In genomic region chrX:155027509-155028066, GRCh38 we compare ENCODE assay signal across 8 cellular contexts. TPM values are rescaled to one million over a fixed set of nuclear protein-coding genes. Genes with fewer than 3 reads are reported as not detected.
DNase-seq lines count a peak whose midpoint lies in the region; ATAC-seq and TF ChIP-seq lines count a peak whose summit lies in the region.

No MANE protein-coding gene starts in this region.

- H3K9ac ChIP-seq in HUES64 (ENCODE audit: low read depth, low read length) (peak overlapping the region; percentile 98), mucosa of rectum (ENCODE audit: low read depth in 1 of 2, low read length in 2 of 2) (peak overlapping the region; percentile 38 to 72)

- H3K36me3 ChIP-seq in HUES64 (ENCODE audit: insufficient read depth, low read length) = no peaks in the 10 kb centered on the region
- no peaks in the 10 kb centered on the region for H3K36me3 ChIP-seq in mucosa of rectum (ENCODE audit: control insufficient read depth in 2 of 2, insufficient read depth in 2 of 2, low read length in 2 of 2)

- DNase-seq in DMS153 (lab: John Stamatoyannopoulos, UW) (peak; percentile 21), SW480 (ENCODE audit: low spot score) (peak; percentile 59), endothelial cell (ENCODE audit: low spot score) (no peak)
- DNase-seq in activated effector memory CD4-positive, alpha-beta T cell treated with Interleukin-2 at 50 U/mL for 16 hours = no peak

- peak overlapping the region; percentile 95 for H3K27ac ChIP-seq in HUES64 (ENCODE audit: low read depth, low read length)
- peak overlapping the region; percentile 88 to 91 for H3K27ac ChIP-seq in mucosa of rectum (ENCODE audit: low read depth in 2 of 2, low read length in 2 of 2)

- H3K4me1 Mint-ChIP-seq in endothelial cell (ENCODE audit: unreplicated experiment) = peaks cover 3% of the 10 kb centered on the region

- ATAC-seq in GM18498 (IDR thresholded peaks at IDR 0.05; ENCODE audit: unreplicated experiment) (no peak), GM21447 (IDR thresholded peaks at IDR 0.05; ENCODE audit: unreplicated experiment) (no peak)

- H3K4me3 Mint-ChIP-seq in endothelial cell (ENCODE audit: unreplicated experiment) = peak overlapping the region; percentile 91

- H3K4me1 ChIP-seq in HUES64 (ENCODE audit: insufficient read depth, low read length) (peaks cover 5% of the 10 kb centered on the region; the same call in 1 of the 2 replicates), mucosa of rectum (ENCODE audit: control insufficient read depth in 2 of 2, insufficient read depth in 2 of 2, low read length in 2 of 2) (peaks cover 0 to 6% of the 10 kb centered on the region in 2 donors)

- peak overlapping the region; percentile 70 for H3K4me3 ChIP-seq in HUES64 (ENCODE audit: low read length)
- H3K4me3 ChIP-seq in mucosa of rectum (ENCODE audit: low read length in 2 of 2) = peak overlapping the region; percentile 69 to 71

- H3K9me3 Mint-ChIP-seq in endothelial cell (ENCODE audit: unreplicated experiment) = no peaks in the 10 kb centered on the region

- H3K27me3 Mint-ChIP-seq in endothelial cell (ENCODE audit: unreplicated experiment) = peaks cover 2% of the 10 kb centered on the region

- H3K27ac Mint-ChIP-seq in endothelial cell (ENCODE audit: unreplicated experiment) = peak overlapping the region; percentile 86

- 8% methylated on average over 8 of the region's 14 CpGs for WGBS in HUES64

- H3K9me3 ChIP-seq in HUES64 (ENCODE audit: insufficient read depth, low read depth, low read length) (no peaks in the 10 kb centered on the region), mucosa of rectum (ENCODE audit: control insufficient read depth in 2 of 2, low read length in 2 of 2) (no peaks in the 10 kb centered on the region)

- TF ChIP-seq CTCF in endothelial cell (IDR thresholded peaks at IDR 0.05; ENCODE audit: unreplicated experiment) = no peak

- H3K27me3 ChIP-seq in HUES64 (ENCODE audit: insufficient read depth, low read length) (no peaks in the 10 kb centered on the region), mucosa of rectum (ENCODE audit: control insufficient read depth in 2 of 2, insufficient read depth in 2 of 2, low read length in 2 of 2) (no peaks in the 10 kb centered on the region)

- no peaks in the 10 kb centered on the region for H3K36me3 Mint-ChIP-seq in endothelial cell (ENCODE audit: low read depth, unreplicated experiment)

RNA-seq across cellular contexts. Expression of gene FUNDC2, which starts 0.9 kb away (rescaled TPM):
- polyA plus RNA-seq in HUES64 (2013, experiment 1 of 2) = 58.2 TPM
- polyA plus RNA-seq in HUES64 (2013, experiment 2 of 2) = 68.7 TPM
- total RNA-seq in endothelial cell (ENCODE audit: unreplicated experiment) = 54.5 TPM

RNA-seq across cellular contexts. Expression of gene F8, which starts 5.1 kb away (rescaled TPM):
- polyA plus RNA-seq in HUES64 (2013, experiment 1 of 2) = 1.0 TPM
- polyA plus RNA-seq in HUES64 (2013, experiment 2 of 2) = 1.4 TPM
- total RNA-seq in endothelial cell (ENCODE audit: unreplicated experiment) = 4.5 TPM

RNA-seq across cellular contexts. Expression of gene CMC4, which starts 43.3 kb away (rescaled TPM):
- polyA plus RNA-seq in HUES64 (2013, experiment 1 of 2) = 4.3 TPM
- polyA plus RNA-seq in HUES64 (2013, experiment 2 of 2) = 7.0 TPM
- total RNA-seq in endothelial cell (ENCODE audit: unreplicated experiment) = 6.1 TPM

RNA-seq across cellular contexts. Expression of gene MTCP1, which starts 43.3 kb away (rescaled TPM):
- 12.5 TPM for polyA plus RNA-seq in HUES64 (2013, experiment 1 of 2)
- polyA plus RNA-seq in HUES64 (2013, experiment 2 of 2) = 11.8 TPM
- total RNA-seq in endothelial cell (ENCODE audit: unreplicated experiment) = 15.2 TPM

RNA-seq across cellular contexts. Expression of gene BRCC3, which starts 43.7 kb away (rescaled TPM):
- polyA plus RNA-seq in HUES64 (2013, experiment 1 of 2) = 19.9 TPM
- polyA plus RNA-seq in HUES64 (2013, experiment 2 of 2) = 18.5 TPM
- total RNA-seq in endothelial cell (ENCODE audit: unreplicated experiment) = 42.5 TPM

Comparison
In these comparisons a context has a peak if more than half of its experiments do, and no peak if none do; other contexts are left out.
1. DNase-seq: peak in DMS153 (single experiment) and SW480 (single experiment); none in endothelial cell (single experiment) and activated effector memory CD4-positive, alpha-beta T cell treated with Interleukin-2 at 50 U/mL for 16 hours (single experiment).